14 cellular contexts compared by ENCODE assay signal in genomic region chr5:148922606-148923005, GRCh38.
DNase-seq lines count a peak whose midpoint lies in the region; ATAC-seq and TF ChIP-seq lines count a peak whose summit lies in the region.
"Had no signal": no experiment of that assay in that cellular context is flagged by ENCODE, and none has a peak within 500 bp of the region (broad histone marks: within the 10 kb centered on the region; RNA-seq: fewer than 3 reads in every experiment).

No MANE protein-coding gene starts in this region.

- H2AFZ ChIP-seq in MM.1S (ENCODE audit: low read length), result no peak overlapping the region

- no peaks in the 10 kb centered on the region for H3K9me3 Mint-ChIP-seq in activated T-cell treated with anti-CD3 and anti-CD28 coated beads, Interleukin-2, amount 50 U/mL, for 4 hours
- H3K9me3 Mint-ChIP-seq in stimulated activated effector memory CD8-positive, alpha-beta T cell treated with anti-CD3 and anti-CD28 coated beads, Interleukin-12 subunit alpha, Interleukin-12 subunit beta, amount 100 ng/mL, for 72 hours, result no peaks in the 10 kb centered on the region

- no peak overlapping the region for H3K4me2 ChIP-seq in MM.1S (ENCODE audit: low read depth, low read length)

- H3K4me3 ChIP-seq in MM.1S (ENCODE audit: low read length), result no peak overlapping the region

- no peaks in the 10 kb centered on the region for H3K27me3 ChIP-seq in MM.1S (replicated peaks; ENCODE audit: insufficient read depth, low read length)

- no peaks in the 10 kb centered on the region for H3K9me3 ChIP-seq in MM.1S (replicated peaks; ENCODE audit: insufficient read depth, low read length)

- no peak overlapping the region for H3K9ac ChIP-seq in MM.1S (ENCODE audit: low read length)

- DNase-seq in activated T-cell treated with anti-CD3 and anti-CD28 coated beads, Interleukin-2, amount 50 U/mL, for 4 hours, result no peak
- DNase-seq in activated T-cell treated with anti-CD3 and anti-CD28 coated beads for 4 hours (no peak), MM.1S (no peak), activated gamma-delta T cell treated with Interleukin-2 at 50 U/mL for 16 hours (no peak)
- no peak for DNase-seq in stimulated activated effector memory CD8-positive, alpha-beta T cell treated with anti-CD3 and anti-CD28 coated beads, Interleukin-12 subunit alpha, Interleukin-12 subunit beta, amount 100 ng/mL, for 72 hours (ENCODE audit: low spot score in 2 of 2)
- no peak for DNase-seq in stimulated activated CD4-positive, alpha-beta T cell treated with anti-CD3 and anti-CD28 coated beads, Interleukin-15, amount 100 ng/mL, for 24 hours
- DNase-seq: ACHN, foreskin fibroblast, Karpas-422, mesendoderm, NCI-H2081, occipital lobe had no signal

- H3K4me1 ChIP-seq in MM.1S (ENCODE audit: low read length), result peaks cover 4% of the 10 kb centered on the region; the same call in 1 of the 2 replicates

- H3K27me3 Mint-ChIP-seq in activated T-cell treated with anti-CD3 and anti-CD28 coated beads, Interleukin-2, amount 50 U/mL, for 4 hours (ENCODE audit: low read depth), result peaks cover 8% of the 10 kb centered on the region

- H3K27ac Mint-ChIP-seq in stimulated activated effector memory CD8-positive, alpha-beta T cell treated with anti-CD3 and anti-CD28 coated beads, Interleukin-12 subunit alpha, Interleukin-12 subunit beta, amount 100 ng/mL, for 72 hours, result no peak overlapping the region

- H3F3A ChIP-seq in MM.1S (ENCODE audit: insufficient read depth, low read length), result peaks cover 2% of the 10 kb centered on the region; the same call in 1 of the 2 replicates

- H3K9me2 ChIP-seq in MM.1S (replicated peaks; ENCODE audit: insufficient read depth, low read length), result no peaks in the 10 kb centered on the region

- H3K4me3 Mint-ChIP-seq in activated T-cell treated with anti-CD3 and anti-CD28 coated beads, Interleukin-2, amount 50 U/mL, for 4 hours, result no peak overlapping the region
- H3K4me3 Mint-ChIP-seq in stimulated activated effector memory CD8-positive, alpha-beta T cell treated with anti-CD3 and anti-CD28 coated beads, Interleukin-12 subunit alpha, Interleukin-12 subunit beta, amount 100 ng/mL, for 72 hours, result no peak overlapping the region

- TF ChIP-seq CTCF in MM.1S (IDR thresholded peaks at IDR 0.05; ENCODE audit: low read length), result no peak

- no peaks in the 10 kb centered on the region for H3K4me1 Mint-ChIP-seq in activated T-cell treated with anti-CD3 and anti-CD28 coated beads, Interleukin-2, amount 50 U/mL, for 4 hours (ENCODE audit: low read depth)
- peaks cover 37% of the 10 kb centered on the region for H3K4me1 Mint-ChIP-seq in stimulated activated effector memory CD8-positive, alpha-beta T cell treated with anti-CD3 and anti-CD28 coated beads, Interleukin-12 subunit alpha, Interleukin-12 subunit beta, amount 100 ng/mL, for 72 hours

- H3K36me3 Mint-ChIP-seq in activated T-cell treated with anti-CD3 and anti-CD28 coated beads, Interleukin-2, amount 50 U/mL, for 4 hours (ENCODE audit: insufficient read depth), result no peaks in the 10 kb centered on the region
- no peaks in the 10 kb centered on the region for H3K36me3 Mint-ChIP-seq in stimulated activated effector memory CD8-positive, alpha-beta T cell treated with anti-CD3 and anti-CD28 coated beads, Interleukin-12 subunit alpha, Interleukin-12 subunit beta, amount 100 ng/mL, for 72 hours

- H3K27ac ChIP-seq in MM.1S (ENCODE audit: low read length), result no peak overlapping the region

- H3K36me3 ChIP-seq in MM.1S (replicated peaks; ENCODE audit: insufficient read depth, low read length), result no peaks in the 10 kb centered on the region

- ATAC-seq in activated T-cell treated with anti-CD3 and anti-CD28 coated beads, Interleukin-2, amount 50 U/mL, for 4 hours, result peak; percentile 91 to 93
- peak; percentile 92 for ATAC-seq in GM21619 (IDR thresholded peaks at IDR 0.05; ENCODE audit: unreplicated experiment)
- peak; percentile 90 for ATAC-seq in HG03108 (IDR thresholded peaks at IDR 0.05; ENCODE audit: unreplicated experiment)
- peak; percentile 99 for ATAC-seq in stimulated activated effector memory CD8-positive, alpha-beta T cell treated with anti-CD3 and anti-CD28 coated beads, Interleukin-12 subunit alpha, Interleukin-12 subunit beta, amount 100 ng/mL, for 72 hours

- no peaks in the 10 kb centered on the region for H4K20me1 ChIP-seq in MM.1S (ENCODE audit: insufficient read depth, low read length)

- H3K79me2 ChIP-seq in MM.1S (ENCODE audit: low read length), result no peaks in the 10 kb centered on the region
